8 cellular contexts compared by ENCODE assay signal in genomic region chr9:92133949-92134604, GRCh38.
DNase-seq lines count a peak whose midpoint lies in the region; ATAC-seq and TF ChIP-seq lines count a peak whose summit lies in the region.

No MANE protein-coding gene starts in this region.

- peaks cover 8% of the 10 kb centered on the region for H3K36me3 Mint-ChIP-seq in central memory CD8-positive, alpha-beta T cell (ENCODE audit: insufficient read depth)

- peak; percentile 97 for TF ChIP-seq CTCF in GM12875 (IDR thresholded peaks at IDR 0.05; ENCODE audit: borderline replicate concordance, insufficient read depth, low read depth, low read length)

- peak; percentile 26 for DNase-seq in NCI-H345 treated with DMSO at 0.1 percent for 48 hours (lab: John Stamatoyannopoulos, UW; ENCODE audit: unreplicated experiment)
- DNase-seq in central memory CD8-positive, alpha-beta T cell (ENCODE audit: low spot score in 2 of 2), result peak; percentile 56 to 58
- peak; percentile 78 for DNase-seq in kidney glomerular epithelial cell (lab: John Stamatoyannopoulos, UW)
- DNase-seq in stimulated activated CD4-positive, alpha-beta T cell treated with anti-CD3 and anti-CD28 coated beads, Interleukin-2, amount 100 ng/mL, for 48 hours, result peak; percentile 78 to 79

- H3K4me3 ChIP-seq in GM12875 (ENCODE audit: low read depth, low read length), result no peak overlapping the region

- peak overlapping the region; percentile 62 for H3K4me3 Mint-ChIP-seq in central memory CD8-positive, alpha-beta T cell

- H3K4me1 Mint-ChIP-seq in central memory CD8-positive, alpha-beta T cell, result peaks cover 34% of the 10 kb centered on the region

- H3K27me3 Mint-ChIP-seq in central memory CD8-positive, alpha-beta T cell, result peaks cover 11% of the 10 kb centered on the region

- peaks cover 6% of the 10 kb centered on the region for H3K9me3 Mint-ChIP-seq in central memory CD8-positive, alpha-beta T cell

- H3K27ac Mint-ChIP-seq in central memory CD8-positive, alpha-beta T cell (ENCODE audit: low read depth), result peak overlapping the region; percentile 50

- peak; percentile 52 for ATAC-seq in HG03045 (IDR thresholded peaks at IDR 0.05; ENCODE audit: unreplicated experiment)
- ATAC-seq in activated CD4-positive, CD25-positive, alpha-beta regulatory T cell treated with anti-CD3 and anti-CD28 coated beads, Interleukin-2, amount 50 U/mL, for 24 hours, result peak; percentile 74 to 76
- ATAC-seq in central memory CD8-positive, alpha-beta T cell (replicated peaks; ENCODE audit: extremely low read depth, poor library complexity, severe bottlenecking), result peak; percentile 12
- ATAC-seq in GM19328 (IDR thresholded peaks at IDR 0.05; ENCODE audit: unreplicated experiment), result no peak

Comparison
In these comparisons a context has a peak if more than half of its experiments do, and no peak if none do; other contexts are left out.
1. DNase-seq: peak in every context shown above with its lines; median percentile 78 in stimulated activated CD4-positive, alpha-beta T cell treated with anti-CD3 and anti-CD28 coated beads, Interleukin-2, amount 100 ng/mL, for 48 hours; 78 in kidney glomerular epithelial cell; 57 in central memory CD8-positive, alpha-beta T cell; 26 in NCI-H345 treated with DMSO at 0.1 percent for 48 hours.